In the genomic region with DNA sequence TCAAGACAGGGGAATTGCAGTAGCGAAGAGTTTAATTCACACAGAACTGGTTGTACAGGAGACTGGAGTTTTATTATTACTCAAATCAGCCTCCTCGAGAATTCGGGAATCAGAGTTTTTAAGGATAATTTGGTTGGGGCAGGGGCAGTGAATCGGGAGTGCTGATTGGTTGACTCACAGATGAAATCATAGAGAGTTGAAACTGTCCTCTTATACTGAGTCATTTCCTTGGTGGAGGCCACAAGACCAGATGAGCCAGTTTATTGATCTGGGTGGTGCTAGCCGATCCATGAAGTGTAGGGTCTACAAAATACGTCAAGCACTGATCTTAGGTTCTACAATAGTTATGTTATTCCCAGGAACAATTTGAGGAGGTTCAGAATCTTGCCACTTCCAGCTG, we compare ENCODE assay signal across 1 cellular context.
TF ChIP-seq lines count a peak whose summit lies in the region.

No MANE protein-coding gene starts in this region.

TF ChIP-seq in GM12878, 131 proteins besides CTCF, POLR2A, EP300 and RAD21 (continued from another document):
- TF ChIP-seq, protein P1, sequence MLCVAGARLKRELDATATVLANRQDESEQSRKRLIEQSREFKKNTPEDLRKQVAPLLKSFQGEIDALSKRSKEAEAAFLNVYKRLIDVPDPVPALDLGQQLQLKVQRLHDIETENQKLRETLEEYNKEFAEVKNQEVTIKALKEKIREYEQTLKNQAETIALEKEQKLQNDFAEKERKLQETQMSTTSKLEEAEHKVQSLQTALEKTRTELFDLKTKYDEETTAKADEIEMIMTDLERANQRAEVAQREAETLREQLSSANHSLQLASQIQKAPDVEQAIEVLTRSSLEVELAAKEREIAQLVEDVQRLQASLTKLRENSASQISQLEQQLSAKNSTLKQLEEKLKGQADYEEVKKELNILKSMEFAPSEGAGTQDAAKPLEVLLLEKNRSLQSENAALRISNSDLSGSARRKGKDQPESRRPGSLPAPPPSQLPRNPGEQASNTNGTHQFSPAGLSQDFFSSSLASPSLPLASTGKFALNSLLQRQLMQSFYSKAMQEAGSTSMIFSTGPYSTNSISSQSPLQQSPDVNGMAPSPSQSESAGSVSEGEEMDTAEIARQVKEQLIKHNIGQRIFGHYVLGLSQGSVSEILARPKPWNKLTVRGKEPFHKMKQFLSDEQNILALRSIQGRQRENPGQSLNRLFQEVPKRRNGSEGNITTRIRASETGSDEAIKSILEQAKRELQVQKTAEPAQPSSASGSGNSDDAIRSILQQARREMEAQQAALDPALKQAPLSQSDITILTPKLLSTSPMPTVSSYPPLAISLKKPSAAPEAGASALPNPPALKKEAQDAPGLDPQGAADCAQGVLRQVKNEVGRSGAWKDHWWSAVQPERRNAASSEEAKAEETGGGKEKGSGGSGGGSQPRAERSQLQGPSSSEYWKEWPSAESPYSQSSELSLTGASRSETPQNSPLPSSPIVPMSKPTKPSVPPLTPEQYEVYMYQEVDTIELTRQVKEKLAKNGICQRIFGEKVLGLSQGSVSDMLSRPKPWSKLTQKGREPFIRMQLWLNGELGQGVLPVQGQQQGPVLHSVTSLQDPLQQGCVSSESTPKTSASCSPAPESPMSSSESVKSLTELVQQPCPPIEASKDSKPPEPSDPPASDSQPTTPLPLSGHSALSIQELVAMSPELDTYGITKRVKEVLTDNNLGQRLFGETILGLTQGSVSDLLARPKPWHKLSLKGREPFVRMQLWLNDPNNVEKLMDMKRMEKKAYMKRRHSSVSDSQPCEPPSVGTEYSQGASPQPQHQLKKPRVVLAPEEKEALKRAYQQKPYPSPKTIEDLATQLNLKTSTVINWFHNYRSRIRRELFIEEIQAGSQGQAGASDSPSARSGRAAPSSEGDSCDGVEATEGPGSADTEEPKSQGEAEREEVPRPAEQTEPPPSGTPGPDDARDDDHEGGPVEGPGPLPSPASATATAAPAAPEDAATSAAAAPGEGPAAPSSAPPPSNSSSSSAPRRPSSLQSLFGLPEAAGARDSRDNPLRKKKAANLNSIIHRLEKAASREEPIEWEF (IDR thresholded peaks at IDR 0.05; ENCODE audit: insufficient replicate concordance, low read depth, low read length), result peak; percentile 71
- no peak for TF ChIP-seq ZNF217 (IDR thresholded peaks at IDR 0.05)
